Comparison of ENCODE assay signal across 12 cellular contexts in the genomic region with DNA sequence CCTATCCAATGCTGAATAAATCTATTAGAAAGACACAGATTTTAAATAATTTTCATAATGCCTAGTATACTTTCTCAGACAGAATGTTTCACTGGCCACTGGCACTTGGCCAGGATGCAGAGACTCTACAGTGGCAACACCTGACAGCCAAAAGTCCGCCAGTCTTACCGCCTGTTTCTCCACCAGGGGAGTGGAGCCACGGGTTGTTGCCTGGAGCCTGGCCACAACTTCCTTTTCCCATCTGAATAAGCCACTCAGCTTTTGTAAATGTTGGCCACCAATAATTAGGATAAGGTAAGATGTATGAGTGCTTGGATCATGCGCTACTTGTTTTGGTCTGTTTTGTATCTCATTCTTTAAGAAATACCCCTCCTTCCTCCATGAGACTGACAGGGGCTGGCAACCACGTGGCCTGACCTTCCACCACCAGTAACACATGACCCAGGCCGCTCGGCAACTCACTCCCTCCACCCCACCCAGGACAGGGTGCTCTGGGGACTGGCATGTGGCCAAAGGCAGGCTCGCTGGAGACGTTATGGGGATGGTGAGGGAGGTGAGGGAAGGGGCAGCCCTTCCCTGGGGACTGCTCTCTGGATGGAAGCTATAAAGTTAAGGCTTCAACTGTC.
DNase-seq lines count a peak whose midpoint lies in the region; ATAC-seq, FAIRE-seq and TF ChIP-seq lines count a peak whose summit lies in the region.
"Had no signal": no experiment of that assay in that cellular context is flagged by ENCODE, and none has a peak within 500 bp of the region (broad histone marks: within the 10 kb centered on the region; RNA-seq: fewer than 3 reads in every experiment).

No MANE protein-coding gene starts in this region.

- no peak overlapping the region for H3K4me3 Mint-ChIP-seq in CD4-positive, alpha-beta memory T cell
- H3K4me3 Mint-ChIP-seq: activated naive CD4-positive, alpha-beta T cell treated with anti-CD3 and anti-CD28 coated beads for 36 hours; naive thymus-derived CD4-positive, alpha-beta T cell had no signal

- peaks cover 0 to 1% (median 0%) of the 10 kb centered on the region in 8 donors for H3K9me3 Mint-ChIP-seq in CD4-positive, alpha-beta memory T cell
- H3K9me3 Mint-ChIP-seq: activated naive CD4-positive, alpha-beta T cell treated with anti-CD3 and anti-CD28 coated beads for 36 hours; naive thymus-derived CD4-positive, alpha-beta T cell had no signal

- H3K27ac Mint-ChIP-seq in CD4-positive, alpha-beta memory T cell = peak overlapping the region in 1 of 7 donors; percentile 15
- H3K27ac Mint-ChIP-seq: activated naive CD4-positive, alpha-beta T cell treated with anti-CD3 and anti-CD28 coated beads for 36 hours had no signal

- TF ChIP-seq CTCF in HEK293 (tag by site-specific recombination; IDR thresholded peaks at IDR 0.05) (no peak), heart right ventricle (IDR thresholded peaks at IDR 0.05) (peak in 2 of 9 donors; percentile 9 to 15), foreskin keratinocyte (conservative IDR thresholded peaks at IDR 0.05) (no peak)

- intact Hi-C loops in heart right ventricle (cut with DNase I) = no loop called here
- intact Hi-C loops in CD4-positive, alpha-beta memory T cell (cut with micrococcal nuclease) = no loop called here

- ATAC-seq in heart right ventricle (peak; percentile 44 to 86 (median 68)), foreskin keratinocyte (no peak), GM18502 (IDR thresholded peaks at IDR 0.05; ENCODE audit: poor library complexity, unreplicated experiment) (no peak)
- ATAC-seq: naive thymus-derived CD4-positive, alpha-beta T cell had no signal

- POLR2A ChIA-PET in HEK293 (lab: Yijun Ruan, JAX) = no interaction called here
- POLR2A ChIA-PET in CD4-positive, alpha-beta memory T cell (lab: Charles Lee; ENCODE audit: partially characterized antibody) = no interaction called here

- no peaks in the 10 kb centered on the region for H3K27me3 Mint-ChIP-seq in CD4-positive, alpha-beta memory T cell
- H3K27me3 Mint-ChIP-seq: naive thymus-derived CD4-positive, alpha-beta T cell had no signal

- H3K4me1 Mint-ChIP-seq in CD4-positive, alpha-beta memory T cell = peaks cover 0 to 6% (median 3%) of the 10 kb centered on the region in 4 donors

- no peaks in the 10 kb centered on the region for H3K27me3 ChIP-seq in heart right ventricle
- no peaks in the 10 kb centered on the region for H3K27me3 ChIP-seq in small intestine (ENCODE audit: control insufficient read depth in 2 of 2, insufficient read depth in 2 of 2, low read length in 2 of 2)
- no peaks in the 10 kb centered on the region for H3K27me3 ChIP-seq in foreskin keratinocyte
- no peaks in the 10 kb centered on the region for H3K27me3 ChIP-seq in CD4-positive, alpha-beta memory T cell (ENCODE audit: insufficient read depth, low read length)

- FAIRE-seq in small intestine (lab: Jason Lieb, UNC) = no peak

- H3K36me3 ChIP-seq in HEK293 (ENCODE audit: control insufficient read depth in 2 of 2, insufficient read depth in 1 of 2, low read length in 2 of 2) (peaks cover 5 to 78% of the 10 kb centered on the region in 2 experiments; a peak in 2 of 3 replicates), heart right ventricle (peaks cover 0 to 86% (median 35%) of the 10 kb centered on the region in 9 donors), small intestine (ENCODE audit: control insufficient read depth in 2 of 2, insufficient read depth in 2 of 2, low read length in 2 of 2) (peaks cover 2 to 6% of the 10 kb centered on the region in 2 donors)
- H3K36me3 ChIP-seq in CD4-positive, alpha-beta memory T cell (ENCODE audit: insufficient read depth, low read length) = peaks cover 22% of the 10 kb centered on the region

- 35 to 38% methylated on average over 9 of the region's 9 CpGs for WGBS in heart right ventricle, 2 donors
- WGBS in small intestine, 3 donors = 18 to 37% (median 28%) methylated on average over 9 of the region's 9 CpGs

- H3K9me3 ChIP-seq in HEK293 (ENCODE audit: control insufficient read depth, insufficient read depth, low read depth, low read length) (no peaks in the 10 kb centered on the region), heart right ventricle (no peaks in the 10 kb centered on the region), small intestine (ENCODE audit: control insufficient read depth, low read depth) (no peaks in the 10 kb centered on the region)
- no peaks in the 10 kb centered on the region for H3K9me3 ChIP-seq in CD4-positive, alpha-beta memory T cell (ENCODE audit: control insufficient read depth in 1 of 2, low read length in 2 of 2)

- CTCF ChIA-PET in HEK293 (lab: Yijun Ruan, JAX) = interaction anchor here (1.5 kb wide), 1 partner anchor 209 kb away, joined by 4 read pairs; no protein-coding TSS in a partner anchor
- CTCF ChIA-PET in CD4-positive, alpha-beta memory T cell (lab: Charles Lee; ENCODE audit: partially characterized antibody) = no interaction called here

- peaks cover 32 to 63% of the 10 kb centered on the region in 2 donors for H3K36me3 Mint-ChIP-seq in CD4-positive, alpha-beta memory T cell

- peak; percentile 55 for DNase-seq in OCI-M1 (lab: John Stamatoyannopoulos, UW)
- DNase-seq in heart right ventricle = peak; percentile 73 to 76
- DNase-seq in small intestine = peak; percentile 84
- DNase-seq in foreskin keratinocyte = no peak
- DNase-seq in NCI-H446 treated with DMSO at 0.1 percent for 48 hours (lab: John Stamatoyannopoulos, UW) = no peak
- DNase-seq in CD4-positive, alpha-beta memory T cell = no peak
- DNase-seq: activated naive CD4-positive, alpha-beta T cell treated with anti-CD3 and anti-CD28 coated beads for 36 hours; Calu3; effector CD4-positive, alpha-beta T cell; naive thymus-derived CD4-positive, alpha-beta T cell had no signal

- H3K4me3 ChIP-seq in HEK293 (ENCODE audit: low read depth, low read length) (no peak overlapping the region), heart right ventricle (no peak overlapping the region), small intestine (ENCODE audit: low read depth in 1 of 2, low read length in 2 of 2) (no peak overlapping the region)
- no peak overlapping the region for H3K4me3 ChIP-seq in CD4-positive, alpha-beta memory T cell (ENCODE audit: low read length in 2 of 2)

- 0 out of 2 replicates have a peak, but pooled peaks cover 3% of the 10 kb centered on the region for H3K4me1 ChIP-seq in HEK293 (ENCODE audit: control insufficient read depth, insufficient read depth, low read length)
- peaks cover 7 to 51% (median 22%) of the 10 kb centered on the region in 9 donors for H3K4me1 ChIP-seq in heart right ventricle
- H3K4me1 ChIP-seq in small intestine (ENCODE audit: control insufficient read depth in 2 of 2, insufficient read depth in 1 of 2, low read depth in 1 of 2, low read length in 1 of 2) = peaks cover 4 to 22% of the 10 kb centered on the region in 2 donors
- H3K4me1 ChIP-seq in foreskin keratinocyte = peaks cover 3% of the 10 kb centered on the region
- H3K4me1 ChIP-seq in CD4-positive, alpha-beta memory T cell (ENCODE audit: insufficient read depth, low read length) = no peaks in the 10 kb centered on the region

- H3K27ac ChIP-seq in HEK293 (ENCODE audit: extremely low read depth, low read depth, low read length) (no peak overlapping the region), heart right ventricle (peak overlapping the region in 8 of 10 donors; percentile 13 to 59 (median 42)), small intestine (ENCODE audit: low read depth in 1 of 2, low read length in 1 of 2) (peak overlapping the region; percentile 52 to 83), foreskin keratinocyte (no peak overlapping the region)
- H3K27ac ChIP-seq in CD4-positive, alpha-beta memory T cell (ENCODE audit: low read depth, low read length) = no peak overlapping the region

TF ChIP-seq in HEK293, 187 proteins besides CTCF, POLR2A, EP300 and RAD21:
- TF ChIP-seq ZNF600 (tag by site-specific recombination; IDR thresholded peaks at IDR 0.05) (no peak), PATZ1 (tag by site-specific recombination; IDR thresholded peaks at IDR 0.05) (0 out of 2 replicates have a peak, but pooled peaks have one; percentile 21), KLF17 (tag by site-specific recombination; IDR thresholded peaks at IDR 0.05) (0 out of 2 replicates have a peak, but pooled peaks have one; percentile 29)
TF ChIP-seq in HEK293: peak in this region for 2.

Comparison
In these comparisons a context has a peak if more than half of its experiments do, and no peak if none do; other contexts are left out.
1. H3K27ac ChIP-seq: peak in heart right ventricle (8 of 10) and small intestine (2 of 2); none in HEK293 (single experiment), foreskin keratinocyte (single experiment) and CD4-positive, alpha-beta memory T cell (single experiment).
2. DNase-seq: peak in OCI-M1 (single experiment), heart right ventricle (2 of 2) and small intestine (single experiment); none in foreskin keratinocyte (0 of 2), NCI-H446 treated with DMSO at 0.1 percent for 48 hours (single experiment) and CD4-positive, alpha-beta memory T cell (0 of 5).
3. ATAC-seq: peak in heart right ventricle (8 of 8); none in foreskin keratinocyte (single experiment) and GM18502 (single experiment).